ENCODE assay signal across 9 cellular contexts in genomic region chr12:122676781-122677180, GRCh38. TPM values are rescaled to one million over a fixed set of nuclear protein-coding genes. Genes with fewer than 3 reads are reported as not detected.
"Had no signal": no experiment of that assay in that cellular context is flagged by ENCODE, and none has a peak within 500 bp of the region (broad histone marks: within the 10 kb centered on the region; RNA-seq: fewer than 3 reads in every experiment).

No MANE protein-coding gene starts in this region.

RNA-seq across cellular contexts. Expression of gene HCAR2, which starts 26.4 kb away (rescaled TPM):
- total RNA-seq: OCI-LY7, PC-3, Peyer's patch, RPMI7951, SJCRH30, SJSA1, SK-MEL-5 had no signal
- polyA plus RNA-seq: SK-N-SH had no signal

RNA-seq across cellular contexts. Expression of gene HCAR3, which starts 39.8 kb away (rescaled TPM):
- total RNA-seq: OCI-LY7, PC-3, Peyer's patch, Right ventricle myocardium superior, RPMI7951, SJCRH30, SJSA1, SK-MEL-5 had no signal
- polyA plus RNA-seq: SK-N-SH had no signal

RNA-seq across cellular contexts. Expression of gene HCAR1, which starts 53.9 kb away (rescaled TPM):
- total RNA-seq: Peyer's patch, SJCRH30, SJSA1, SK-MEL-5 had no signal
- polyA plus RNA-seq: SK-N-SH had no signal
